35 cellular contexts compared by ENCODE assay signal in the genomic region with DNA sequence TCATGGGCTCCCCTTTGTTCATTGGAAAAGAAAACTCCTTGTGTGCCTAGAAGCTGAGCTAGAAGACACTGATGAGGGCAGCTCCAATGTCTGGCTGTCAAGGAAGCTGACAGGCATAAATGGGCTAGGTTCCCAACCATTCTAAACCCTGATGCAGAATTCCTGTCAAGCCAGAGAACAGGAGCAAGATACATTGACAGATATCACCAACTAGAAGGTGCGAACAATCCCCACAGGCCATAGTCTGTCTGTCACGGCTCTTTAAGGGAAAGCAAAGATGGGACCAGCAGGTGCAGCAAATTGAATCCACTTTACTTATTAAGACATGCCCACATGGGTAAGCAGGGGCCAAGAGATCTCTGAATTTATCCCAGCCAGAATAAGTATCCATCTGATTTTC.
"Had no signal": no experiment of that assay in that cellular context is flagged by ENCODE, and none has a peak within 500 bp of the region (broad histone marks: within the 10 kb centered on the region; RNA-seq: fewer than 3 reads in every experiment).

No MANE protein-coding gene starts in this region.

- H3K4me1 ChIP-seq: adrenal gland, body of pancreas, breast epithelium, SJCRH30 had no signal

- H3K4me3 ChIP-seq: adrenal gland, body of pancreas, breast epithelium, MG63, SJCRH30 had no signal

- H3K27me3 ChIP-seq: adrenal gland, body of pancreas, breast epithelium, MG63, SJCRH30 had no signal

- H3K9me3 ChIP-seq: adrenal gland, body of pancreas, breast epithelium, MG63, SJCRH30 had no signal

- H3K36me3 ChIP-seq: adrenal gland, breast epithelium, MG63, SJCRH30 had no signal

- H3K27ac ChIP-seq: adrenal gland, body of pancreas, breast epithelium, SJCRH30, VCaP had no signal

- DNase-seq: activated B cell treated with CpG ODN at 0.5 μM for 24 hours; activated CD4-positive, alpha-beta memory T cell treated with anti-CD3 and anti-CD28 coated beads for 36 hours; activated CD4-positive, alpha-beta T cell treated with anti-CD3 and anti-CD28 coated beads for 4 hours; activated CD4-positive, alpha-beta T cell treated with anti-CD3 and anti-CD28 coated beads, Interleukin-2, amount 50 U/mL, for 1 hour; activated CD4-positive, CD25-positive, alpha-beta regulatory T cell treated with anti-CD3 and anti-CD28 coated beads, Interleukin-2, amount 50 U/mL, for 72 hours; activated CD8-positive, alpha-beta memory T cell treated with anti-CD3 and anti-CD28 coated beads, Interleukin-2, amount 50 U/mL, for 4 hours; activated gamma-delta T cell treated with Interleukin-2 at 50 U/mL for 16 hours; activated naive CD4-positive, alpha-beta T cell treated with anti-CD3 and anti-CD28 coated beads for 36 hours; activated T-cell treated with anti-CD3 and anti-CD28 coated beads for 4 hours; activated T-cell treated with anti-CD3 and anti-CD28 coated beads, Interleukin-2, amount 50 U/mL, for 4 hours; adrenal gland; body of pancreas; central memory CD4-positive, alpha-beta T cell; Kasumi-1; KG1; MG63; NCI-H1048; NCI-H1105 treated with DMSO at 0.1 percent for 48 hours; NCI-H1436; NCI-H1694; NCI-H1930; NCI-H2081 treated with DMSO at 0.1 percent for 48 hours; NCI-H2171; NCI-H510A treated with DMSO at 0.1 percent for 48 hours; NCI-H526 treated with DMSO at 0.1 percent for 48 hours; NCI-H774; OCI-M1; SHP77; SW 1271; T-helper 1 cell; T-helper 2 cell; T-helper 9 cell had no signal
